In genomic region chr19:40565910-40566495, GRCh38 we compare ENCODE assay signal across 21 cellular contexts. TPM values are rescaled to one million over a fixed set of nuclear protein-coding genes. Genes with fewer than 3 reads are reported as not detected.
DNase-seq lines count a peak whose midpoint lies in the region; FAIRE-seq and TF ChIP-seq lines count a peak whose summit lies in the region.
"Had no signal": no experiment of that assay in that cellular context is flagged by ENCODE, and none has a peak within 500 bp of the region (broad histone marks: within the 10 kb centered on the region; RNA-seq: fewer than 3 reads in every experiment).

No MANE protein-coding gene starts in this region.

- no peak overlapping the region for H3K4me2 ChIP-seq in neural progenitor cell
- H3K4me2 ChIP-seq: BLaER1, GM23338 had no signal

- peaks cover 88% of the 10 kb centered on the region for H3K27me3 ChIP-seq in neural progenitor cell

- CTCF ChIA-PET in GM10248 (lab: Yijun Ruan, JAX), result no interaction called here

- no peak overlapping the region for H3K9ac ChIP-seq in neural progenitor cell
- H3K9ac ChIP-seq: BLaER1 had no signal

- no peak overlapping the region for H3K27ac ChIP-seq in neural progenitor cell
- H3K27ac ChIP-seq: BLaER1 had no signal

- H3K9me3 ChIP-seq in neural progenitor cell (ENCODE audit: low read depth), result no peaks in the 10 kb centered on the region
- H3K9me3 ChIP-seq: BLaER1 had no signal

- DNase-seq in DMS53 (lab: John Stamatoyannopoulos, UW), result peak; percentile 33
- DNase-seq in DMS53 treated with DMSO at 0.1 percent for 48 hours (lab: John Stamatoyannopoulos, UW; ENCODE audit: unreplicated experiment), result no peak
- DNase-seq in D721Med (ENCODE audit: insufficient read length, low spot score), result peak; percentile 22
- DNase-seq in NCI-H446 treated with DMSO at 0.1 percent for 48 hours (lab: John Stamatoyannopoulos, UW), result peak; percentile 12
- DNase-seq in neural progenitor cell (ENCODE audit: low spot score), result no peak
- no peak for DNase-seq in GM10248 (ENCODE audit: extremely low spot score)
- no peak for DNase-seq in NCI-H345 treated with DMSO at 0.1 percent for 48 hours (lab: John Stamatoyannopoulos, UW; ENCODE audit: unreplicated experiment)
- no peak for DNase-seq in iPS-NIHi7 (ENCODE audit: extremely low spot score)
- DNase-seq: 8988T; ACHN; CD4-positive, CD25-positive, alpha-beta regulatory T cell; HCEC 1CT; KBM-7; MV-4-11; NCI-H1105; NCI-H1436 treated with DMSO at 0.1 percent for 48 hours; NCI-H2029; NCI-H526 treated with DMSO at 0.1 percent for 48 hours had no signal

- H3K36me3 ChIP-seq in neural progenitor cell, result no peaks in the 10 kb centered on the region
- H3K36me3 ChIP-seq: BLaER1 had no signal

- H3K27ac Mint-ChIP-seq in neural progenitor cell, result peak overlapping the region; percentile 50
- H3K27ac Mint-ChIP-seq: CD4-positive, CD25-positive, alpha-beta regulatory T cell; GM23338 had no signal

- no peak for FAIRE-seq in D721Med (lab: Jason Lieb, UNC)
- FAIRE-seq: RCC 7860 had no signal

- no peaks in the 10 kb centered on the region for H3K79me2 ChIP-seq in neural progenitor cell (ENCODE audit: low read depth)

- no peak overlapping the region for H2AFZ ChIP-seq in neural progenitor cell (replicated peaks)
- H2AFZ ChIP-seq: GM23338 had no signal

- H3K4me1 ChIP-seq in neural progenitor cell, result no peaks in the 10 kb centered on the region

- peaks cover 19% of the 10 kb centered on the region for H3F3A ChIP-seq in neural progenitor cell (ENCODE audit: low read depth)

- peak overlapping the region; percentile 64 for H3K4me3 Mint-ChIP-seq in neural progenitor cell
- H3K4me3 Mint-ChIP-seq: GM23338 had no signal

- POLR2A ChIA-PET in GM10248 (lab: Yijun Ruan, JAX), result no interaction called here

- no peak for TF ChIP-seq CTCF in D721Med (IDR thresholded peaks at IDR 0.05; ENCODE audit: insufficient read depth, missing control alignments)
- no peak for TF ChIP-seq CTCF in neural progenitor cell (IDR thresholded peaks at IDR 0.05)
- TF ChIP-seq CTCF in GM10248 (IDR thresholded peaks at IDR 0.05; ENCODE audit: control extremely low read depth, extremely low read depth, low read depth, missing control alignments), result no peak

- no peaks in the 10 kb centered on the region for H3K36me3 Mint-ChIP-seq in neural progenitor cell
- H3K36me3 Mint-ChIP-seq: CD4-positive, CD25-positive, alpha-beta regulatory T cell had no signal

- H4K20me1 ChIP-seq in neural progenitor cell (ENCODE audit: low read depth), result no peaks in the 10 kb centered on the region
- H4K20me1 ChIP-seq: BLaER1 had no signal

- no peak overlapping the region for H3K4me3 ChIP-seq in neural progenitor cell
- H3K4me3 ChIP-seq: BLaER1, GM23338 had no signal

- no peaks in the 10 kb centered on the region for H3K9me3 Mint-ChIP-seq in neural progenitor cell
- H3K9me3 Mint-ChIP-seq: GM23338 had no signal

- H3K4me1 Mint-ChIP-seq in neural progenitor cell, result peaks cover 17% of the 10 kb centered on the region

- peaks cover 56% of the 10 kb centered on the region for H3K27me3 Mint-ChIP-seq in neural progenitor cell (ENCODE audit: insufficient read depth, low read depth)

RNA-seq across cellular contexts. Expression of gene SHKBP1, which starts 10.7 kb away (rescaled TPM):
- 20.6 and 63.7 TPM in 2 replicates for total RNA-seq in neural progenitor cell (ENCODE audit: low replicate concordance)

RNA-seq across cellular contexts. Expression of gene LTBP4, which starts 35.2 kb away (rescaled TPM):
- 24.7 and 70.0 TPM in 2 replicates for total RNA-seq in neural progenitor cell (ENCODE audit: low replicate concordance)

Comparison
In these comparisons a context has a peak if more than half of its experiments do, and no peak if none do; other contexts are left out.
1. DNase-seq: peak in DMS53 (single experiment), D721Med (single experiment) and NCI-H446 treated with DMSO at 0.1 percent for 48 hours (single experiment); none in DMS53 treated with DMSO at 0.1 percent for 48 hours (single experiment), neural progenitor cell (single experiment), GM10248 (single experiment), NCI-H345 treated with DMSO at 0.1 percent for 48 hours (single experiment) and iPS-NIHi7 (single experiment).